Comparison of ENCODE assay signal across 27 cellular contexts in genomic region chr3:49794926-49795905, GRCh38. TPM values are rescaled to one million over a fixed set of nuclear protein-coding genes. Genes with fewer than 3 reads are reported as not detected.
DNase-seq lines count a peak whose midpoint lies in the region; ATAC-seq, FAIRE-seq and TF ChIP-seq lines count a peak whose summit lies in the region.
"Had no signal": no experiment of that assay in that cellular context is flagged by ENCODE, and none has a peak within 500 bp of the region (broad histone marks: within the 10 kb centered on the region; RNA-seq: fewer than 3 reads in every experiment).

No MANE protein-coding gene starts in this region.

- WGBS in neuronal stem cell (ENCODE audit: extremely low coverage in 2 of 2, insufficient read length in 2 of 2, insufficient replicate concordance in 1 of 2), 2 donors = no CpG with 5 or more reads among the region's 24 CpGs

- FAIRE-seq in GM12892 (lab: Jason Lieb, UNC) = no peak
- FAIRE-seq: A204.1, G401.6, K562 had no signal

- H3K4me2 ChIP-seq in neuronal stem cell (ENCODE audit: insufficient read depth, low read length, poor library complexity, severe bottlenecking) = no peak overlapping the region
- H3K4me2 ChIP-seq: BLaER1 had no signal

- no peaks in the 10 kb centered on the region for H3K9me3 ChIP-seq in left ventricle myocardium inferior (replicated peaks)
- no peaks in the 10 kb centered on the region for H3K9me3 ChIP-seq in right atrium auricular region
- H3K9me3 ChIP-seq in T-helper 17 cell (ENCODE audit: control insufficient read depth, low read length, poor library complexity, severe bottlenecking) = no peaks in the 10 kb centered on the region
- H3K9me3 ChIP-seq in neuronal stem cell (replicated peaks in 1 of 2; ENCODE audit: control insufficient read depth in 2 of 2, insufficient read depth in 1 of 2, low read depth in 1 of 2, low read length in 2 of 2) = no peaks in the 10 kb centered on the region
- H3K9me3 ChIP-seq in CD8-positive, alpha-beta memory T cell (ENCODE audit: low read length) = no peaks in the 10 kb centered on the region
- H3K9me3 ChIP-seq: BLaER1, SJCRH30 had no signal

- peak overlapping the region; percentile 68 for H3K4ac ChIP-seq in neuronal stem cell (ENCODE audit: low read length)

- H4K8ac ChIP-seq in neuronal stem cell (ENCODE audit: low read depth, low read length) = no peak overlapping the region

- peaks cover 5% of the 10 kb centered on the region for H3K27me3 Mint-ChIP-seq in T-helper 17 cell
- peaks cover 0 to 2% of the 10 kb centered on the region in 2 donors for H3K27me3 Mint-ChIP-seq in CD8-positive, alpha-beta memory T cell

- H3K36me3 ChIP-seq in left ventricle myocardium inferior = no peaks in the 10 kb centered on the region
- no peaks in the 10 kb centered on the region for H3K36me3 ChIP-seq in right atrium auricular region
- no peaks in the 10 kb centered on the region for H3K36me3 ChIP-seq in neuronal stem cell (replicated peaks in 1 of 2; ENCODE audit: control insufficient read depth in 2 of 2, insufficient read depth in 2 of 2, low read length in 2 of 2)
- no peaks in the 10 kb centered on the region for H3K36me3 ChIP-seq in CD8-positive, alpha-beta memory T cell (ENCODE audit: insufficient read depth, low read length)
- H3K36me3 ChIP-seq: BLaER1, SJCRH30 had no signal

- no peak for TF ChIP-seq POLR2A in GM12892 (IDR thresholded peaks at IDR 0.05; ENCODE audit: low read depth, low read length)

- peak overlapping the region; percentile 40 for H3K18ac ChIP-seq in neuronal stem cell (ENCODE audit: low read length)

- H2BK15ac ChIP-seq in neuronal stem cell (ENCODE audit: low read length) = peak overlapping the region; percentile 54

- H4K91ac ChIP-seq in neuronal stem cell (ENCODE audit: low read depth, low read length, poor library complexity) = no peak overlapping the region

- H3K4me1 Mint-ChIP-seq in T-helper 17 cell = peaks cover 3% of the 10 kb centered on the region
- H3K4me1 Mint-ChIP-seq in CD8-positive, alpha-beta memory T cell = peaks cover 2 to 5% (median 4%) of the 10 kb centered on the region in 3 donors

- peak overlapping the region; percentile 3 for H2AFZ ChIP-seq in neuronal stem cell (ENCODE audit: low read length)

- DNase-seq in left ventricle myocardium inferior = peak; percentile 15
- no peak for DNase-seq in right atrium auricular region (ENCODE audit: low spot score)
- no peak for DNase-seq in T-helper 17 cell
- no peak for DNase-seq in neuronal stem cell (ENCODE audit: low spot score)
- DNase-seq in GM12892 (ENCODE audit: insufficient read length) = no peak
- DNase-seq in CD8-positive, alpha-beta memory T cell = no peak
- no peak for DNase-seq in stimulated activated naive CD4-positive, alpha-beta T cell treated with Interleukin-2 at 50 U/mL for 16 hours (lab: John Stamatoyannopoulos, UW)
- DNase-seq: CD4-positive, CD25-positive, alpha-beta regulatory T cell; Kasumi-1; MV-4-11; NCI-H1105; NCI-H1436 treated with DMSO at 0.1 percent for 48 hours; NCI-H187 treated with DMSO at 0.1 percent for 48 hours; NCI-H2107; NCI-H524; NCI-H748 treated with DMSO at 0.1 percent for 48 hours; NK-92 treated with Interleukin-12 subunit alpha and Interleukin-12 subunit beta, amount 100 ng/mL, for 24 hours; PC-3; SJCRH30 had no signal

- H3K23ac ChIP-seq in neuronal stem cell (ENCODE audit: low read depth, low read length, poor library complexity) = no peak overlapping the region

- H2BK5ac ChIP-seq in neuronal stem cell (ENCODE audit: low read length) = no peak overlapping the region

- no peaks in the 10 kb centered on the region for H3K79me1 ChIP-seq in neuronal stem cell (ENCODE audit: low read depth, low read length)

- peak overlapping the region; percentile 57 for H3K9ac ChIP-seq in neuronal stem cell (ENCODE audit: low read depth, low read length, poor library complexity)
- H3K9ac ChIP-seq: BLaER1 had no signal

- H3K4me1 ChIP-seq in left ventricle myocardium inferior (no peaks in the 10 kb centered on the region), right atrium auricular region (peaks cover 0 to 6% of the 10 kb centered on the region in 2 donors), neuronal stem cell (ENCODE audit: control insufficient read depth in 2 of 2, insufficient read depth in 1 of 2, low read depth in 1 of 2, low read length in 2 of 2) (peaks cover 6 to 8% of the 10 kb centered on the region in 2 donors)
- H3K4me1 ChIP-seq in CD8-positive, alpha-beta memory T cell (ENCODE audit: insufficient read depth, low read length) = no peaks in the 10 kb centered on the region
- H3K4me1 ChIP-seq: SJCRH30 had no signal

- TF ChIP-seq CTCF in left ventricle myocardium inferior (IDR thresholded peaks at IDR 0.05; ENCODE audit: borderline replicate concordance) (no peak), right atrium auricular region (IDR thresholded peaks at IDR 0.05) (no peak)

- H3K27ac ChIP-seq in left ventricle myocardium inferior (replicated peaks) (no peak overlapping the region), right atrium auricular region (no peak overlapping the region), neuronal stem cell (replicated peaks; ENCODE audit: low read length) (no peak overlapping the region)
- H3K27ac ChIP-seq in CD8-positive, alpha-beta memory T cell (ENCODE audit: low read depth, low read length) = no peak overlapping the region
- H3K27ac ChIP-seq: BLaER1, SJCRH30 had no signal

- no peak overlapping the region for H3K14ac ChIP-seq in neuronal stem cell (ENCODE audit: low read length)

- peak overlapping the region; percentile 40 for H2AK5ac ChIP-seq in neuronal stem cell (ENCODE audit: low read depth, low read length)

- no peak overlapping the region for H2BK12ac ChIP-seq in neuronal stem cell (ENCODE audit: low read length)

- H3K4me3 ChIP-seq in left ventricle myocardium inferior = no peak overlapping the region
- no peak overlapping the region for H3K4me3 ChIP-seq in right atrium auricular region
- H3K4me3 ChIP-seq in neuronal stem cell (ENCODE audit: low read length in 2 of 2) = no peak overlapping the region
- no peak overlapping the region for H3K4me3 ChIP-seq in CD8-positive, alpha-beta memory T cell (ENCODE audit: low read length)
- H3K4me3 ChIP-seq: BLaER1, K562, SJCRH30 had no signal

- H3K4me3 Mint-ChIP-seq in T-helper 17 cell = no peak overlapping the region
- no peak overlapping the region for H3K4me3 Mint-ChIP-seq in CD8-positive, alpha-beta memory T cell
- H3K4me3 Mint-ChIP-seq: CD4-positive, CD25-positive, alpha-beta regulatory T cell had no signal

- CTCF ChIA-PET in CD8-positive, alpha-beta memory T cell (lab: Charles Lee) = no interaction called here

- no peak overlapping the region for H2BK120ac ChIP-seq in neuronal stem cell (ENCODE audit: low read depth, low read length)

- ATAC-seq in T-helper 17 cell = no peak
- ATAC-seq: K562, PC-3, Right ventricle myocardium inferior had no signal

- POLR2A ChIA-PET in CD8-positive, alpha-beta memory T cell (lab: Charles Lee) = interaction anchor here (0.5 to 0.6 kb wide), 2 partner anchors 40 to 151 kb away, joined by 3 read pairs; no protein-coding TSS in a partner anchor

- H3K27ac Mint-ChIP-seq in T-helper 17 cell = peak overlapping the region; percentile 77
- H3K27ac Mint-ChIP-seq in CD8-positive, alpha-beta memory T cell = peak overlapping the region in 1 of 8 donors; percentile 36

- H3K27me3 ChIP-seq in left ventricle myocardium inferior (ENCODE audit: low read depth) (no peaks in the 10 kb centered on the region), right atrium auricular region (no peaks in the 10 kb centered on the region), neuronal stem cell (ENCODE audit: control insufficient read depth in 3 of 3, insufficient read depth in 3 of 3, low read depth in 1 of 3, low read length in 3 of 3) (peaks cover 0 to 23% (median 0%) of the 10 kb centered on the region in 3 experiments)
- no peaks in the 10 kb centered on the region for H3K27me3 ChIP-seq in CD8-positive, alpha-beta memory T cell (ENCODE audit: insufficient read depth, low read length, poor library complexity, severe bottlenecking)
- H3K27me3 ChIP-seq: BLaER1, SJCRH30 had no signal

- intact Hi-C loops in left ventricle myocardium inferior (cut with micrococcal nuclease) = no loop called here

- H3K9me3 Mint-ChIP-seq in CD8-positive, alpha-beta memory T cell = no peaks in the 10 kb centered on the region

- H3K36me3 Mint-ChIP-seq in T-helper 17 cell (ENCODE audit: low read depth) = no peaks in the 10 kb centered on the region
- no peaks in the 10 kb centered on the region for H3K36me3 Mint-ChIP-seq in CD8-positive, alpha-beta memory T cell
- H3K36me3 Mint-ChIP-seq: CD4-positive, CD25-positive, alpha-beta regulatory T cell had no signal

RNA-seq across cellular contexts. Expression of gene CDHR4, which starts 4.5 kb away (rescaled TPM):
- not detected for total RNA-seq in left ventricle myocardium inferior
- total RNA-seq in right atrium auricular region = under 1 TPM in 1 of 2 donors, not detected in 1; 0.20 TPM
- total RNA-seq in T-helper 17 cell = under 1 TPM in 1 of 2 donors, not detected in 1; 0.37 TPM
- polyA plus RNA-seq in neuronal stem cell (2013, experiment 1 of 2) = 0.13 TPM
- 0.06 TPM for polyA plus RNA-seq in neuronal stem cell (2013, experiment 2 of 2)
- not detected for polyA plus RNA-seq in GM12892 (2012; ENCODE audit: missing spikeins)
- not detected for total RNA-seq in CD8-positive, alpha-beta memory T cell
- not detected for polyA plus RNA-seq in CD8-positive, alpha-beta memory T cell
- total RNA-seq: H4, K562, M059J, PC-3, Right ventricle myocardium inferior, SJCRH30 had no signal
- polyA plus RNA-seq: AG04450; CD4-positive, CD25-positive, alpha-beta regulatory T cell had no signal

RNA-seq across cellular contexts. Expression of gene INKA1, which starts 7.8 kb away (rescaled TPM):
- total RNA-seq in left ventricle myocardium inferior (2.3 TPM), right atrium auricular region (1 to 10 TPM; 1.8 to 4.2 TPM), T-helper 17 cell (1 to 10 TPM in 1 of 2 donors, under 1 TPM in 1; 0.92 to 5.2 TPM)
- 0.56 TPM for polyA plus RNA-seq in neuronal stem cell (2013, experiment 1 of 2)
- 0.42 TPM for polyA plus RNA-seq in neuronal stem cell (2013, experiment 2 of 2)
- polyA plus RNA-seq in GM12892 (2012; ENCODE audit: missing spikeins) = 2.9 TPM
- 1 to 10 TPM; 1.1 to 1.7 TPM for total RNA-seq in CD8-positive, alpha-beta memory T cell
- polyA plus RNA-seq in CD8-positive, alpha-beta memory T cell = 1.1 TPM

RNA-seq across cellular contexts. Expression of gene IP6K1, which starts 8.9 kb away (rescaled TPM):
- 16.9 TPM for total RNA-seq in left ventricle myocardium inferior
- 10 to 100 TPM; 24.0 to 30.9 TPM for total RNA-seq in right atrium auricular region
- 10 to 100 TPM; 54.1 to 56.4 TPM for total RNA-seq in T-helper 17 cell
- 20.7 TPM for polyA plus RNA-seq in neuronal stem cell (2013, experiment 1 of 2)
- 19.6 TPM for polyA plus RNA-seq in neuronal stem cell (2013, experiment 2 of 2)
- polyA plus RNA-seq in GM12892 (2012; ENCODE audit: missing spikeins) = 8.6 TPM
- total RNA-seq in CD8-positive, alpha-beta memory T cell = 10 to 100 TPM; 37.1 to 47.5 TPM
- polyA plus RNA-seq in CD8-positive, alpha-beta memory T cell = 26.1 TPM

RNA-seq across cellular contexts. Expression of gene UBA7, which starts 18.5 kb away (rescaled TPM):
- 25.1 TPM for total RNA-seq in left ventricle myocardium inferior
- 10 to 100 TPM; 11.3 to 12.2 TPM for total RNA-seq in right atrium auricular region
- total RNA-seq in T-helper 17 cell = 100 to 1,000 TPM; 173 to 198 TPM
- polyA plus RNA-seq in neuronal stem cell (2013, experiment 1 of 2) = 4.4 TPM
- polyA plus RNA-seq in neuronal stem cell (2013, experiment 2 of 2) = 3.2 TPM
- polyA plus RNA-seq in GM12892 (2012; ENCODE audit: missing spikeins) = 76.7 TPM
- total RNA-seq in CD8-positive, alpha-beta memory T cell = 10 to 100 TPM; 57.8 to 58.3 TPM
- 40.7 TPM for polyA plus RNA-seq in CD8-positive, alpha-beta memory T cell
